In the genomic region with DNA sequence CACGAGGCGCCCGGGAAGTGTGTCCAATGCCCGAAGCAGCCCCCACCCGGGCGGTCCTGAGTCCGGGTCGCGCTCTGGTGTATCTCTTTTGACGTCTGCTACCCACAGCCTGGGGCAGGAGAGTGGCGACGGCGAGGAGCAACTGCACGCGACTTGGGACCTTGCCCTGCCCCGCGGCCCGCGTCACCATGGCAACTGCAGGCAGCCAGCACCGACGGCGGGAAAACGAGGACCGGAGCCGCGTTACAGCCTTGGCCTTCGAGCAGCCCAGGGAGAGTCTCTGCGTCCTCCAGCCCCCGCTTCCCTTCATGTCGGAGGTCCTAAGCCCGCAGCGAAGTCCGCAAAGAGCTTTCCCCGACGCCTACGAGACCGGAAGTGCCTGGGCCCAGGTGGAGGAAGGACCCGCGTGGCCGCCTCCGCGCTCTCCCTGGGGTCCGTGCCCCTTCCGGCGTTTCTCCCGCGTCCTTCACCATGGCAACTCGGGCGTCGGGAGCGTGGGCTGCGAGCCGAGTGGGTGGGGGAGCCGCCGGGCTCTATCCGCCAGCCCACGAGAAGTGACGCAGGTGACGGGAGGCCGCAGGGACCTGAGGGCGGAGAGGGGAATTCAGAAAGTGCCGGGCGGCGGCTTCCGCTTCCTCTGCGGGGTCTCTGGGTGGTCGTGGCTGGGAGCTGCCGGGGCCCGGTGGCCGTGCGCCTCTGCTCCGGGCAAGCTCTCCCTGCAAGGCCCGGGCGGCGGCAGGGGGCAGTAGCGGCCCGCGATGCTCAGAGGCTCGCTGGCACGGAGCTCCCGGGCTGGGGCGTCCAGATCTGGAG, we compare ENCODE assay signal across 8 cellular contexts.
DNase-seq lines count a peak whose midpoint lies in the region; ATAC-seq and TF ChIP-seq lines count a peak whose summit lies in the region.

No MANE protein-coding gene starts in this region.

- peak; percentile 55 for ATAC-seq in CD8-positive, alpha-beta T cell
- ATAC-seq in GM21515 (IDR thresholded peaks at IDR 0.05; ENCODE audit: unreplicated experiment) (peak; percentile 57), GM21367 (IDR thresholded peaks at IDR 0.05; ENCODE audit: unreplicated experiment) (no peak)

- peaks cover 22% of the 10 kb centered on the region for H3K27me3 Mint-ChIP-seq in CD8-positive, alpha-beta T cell (ENCODE audit: low read depth)
- H3K27me3 Mint-ChIP-seq in immature natural killer cell (ENCODE audit: low read depth in 3 of 3): peaks cover 5 to 13% (median 10%) of the 10 kb centered on the region in 3 donors

- 5% methylated on average over 78 of the region's 82 CpGs for WGBS in smooth muscle cell (ENCODE audit: low lambda C conversion rate)

- H3K27ac Mint-ChIP-seq in CD8-positive, alpha-beta T cell: no peak overlapping the region
- H3K27ac Mint-ChIP-seq in immature natural killer cell: no peak overlapping the region

- H3K4me3 Mint-ChIP-seq in CD8-positive, alpha-beta T cell: peak overlapping the region; percentile 79
- peak overlapping the region; percentile 67 to 83 (median 75) for H3K4me3 Mint-ChIP-seq in immature natural killer cell

- no peak for TF ChIP-seq POLR2A in breast epithelium (IDR thresholded peaks at IDR 0.05)

- H3K9me3 ChIP-seq in CD8-positive, alpha-beta T cell (ENCODE audit: low read length): no peaks in the 10 kb centered on the region
- H3K9me3 ChIP-seq in breast epithelium (no peaks in the 10 kb centered on the region), smooth muscle cell (replicated peaks; ENCODE audit: low read depth) (no peaks in the 10 kb centered on the region)

- H3F3A ChIP-seq in smooth muscle cell (ENCODE audit: low read depth): no peaks in the 10 kb centered on the region

- peak; percentile 35 for TF ChIP-seq CTCF in CD8-positive, alpha-beta T cell (IDR thresholded peaks at IDR 0.05)
- TF ChIP-seq CTCF in VCaP (conservative IDR thresholded peaks at IDR 0.05): peak; percentile 97
- TF ChIP-seq CTCF in breast epithelium (IDR thresholded peaks at IDR 0.05): peak in 2 of 3 donors; percentile 64 to 70
- TF ChIP-seq CTCF in smooth muscle cell (IDR thresholded peaks at IDR 0.05; ENCODE audit: borderline replicate concordance, insufficient read depth, poor library complexity, severe bottlenecking): peak; percentile 78

- intact Hi-C loops in CD8-positive, alpha-beta T cell (cut with DNase I, micrococcal nuclease): loop anchor here (5.0 kb wide), 1 partner anchor 245 kb away; no protein-coding TSS in a partner anchor
- intact Hi-C loops in breast epithelium (cut with DNase I; ENCODE audit: low total_unique reads): no loop called here

- no peak overlapping the region for H3K27ac ChIP-seq in CD8-positive, alpha-beta T cell (ENCODE audit: low read depth, low read length)
- H3K27ac ChIP-seq in VCaP: peak overlapping the region; percentile 57; the same call in 1 of the 2 replicates
- no peak overlapping the region for H3K27ac ChIP-seq in breast epithelium
- no peak overlapping the region for H3K27ac ChIP-seq in smooth muscle cell (ENCODE audit: low read depth)

- peak overlapping the region; percentile 54 for H3K9ac ChIP-seq in smooth muscle cell (ENCODE audit: low read depth)

- DNase-seq in CD8-positive, alpha-beta T cell: peak; percentile 20 to 76 (median 33)
- DNase-seq in NAMALWA (ENCODE audit: low spot score) (peak; percentile 60), breast epithelium (ENCODE audit: low spot score in 2 of 2) (peak; percentile 61 to 64), immature natural killer cell (peak; percentile 27 to 36 (median 34)), smooth muscle cell (lab: John Stamatoyannopoulos, UW; ENCODE audit: unreplicated experiment) (peak; percentile 52)

- no peaks in the 10 kb centered on the region for H4K20me1 ChIP-seq in smooth muscle cell (ENCODE audit: low read depth)

- no peaks in the 10 kb centered on the region for H3K27me3 ChIP-seq in CD8-positive, alpha-beta T cell (ENCODE audit: insufficient read depth, low read length)
- H3K27me3 ChIP-seq in breast epithelium: no peaks in the 10 kb centered on the region
- H3K27me3 ChIP-seq in smooth muscle cell (ENCODE audit: low read depth): no peaks in the 10 kb centered on the region

- H3K36me3 Mint-ChIP-seq in CD8-positive, alpha-beta T cell: no peaks in the 10 kb centered on the region
- H3K36me3 Mint-ChIP-seq in immature natural killer cell: no peaks in the 10 kb centered on the region

- no peaks in the 10 kb centered on the region for H3K9me3 Mint-ChIP-seq in CD8-positive, alpha-beta T cell
- H3K9me3 Mint-ChIP-seq in immature natural killer cell: peaks cover 0 to 1% (median 0%) of the 10 kb centered on the region in 6 donors

- peak overlapping the region; percentile 71 for H3K4me3 ChIP-seq in CD8-positive, alpha-beta T cell (ENCODE audit: low read depth, low read length)
- H3K4me3 ChIP-seq in breast epithelium (peak overlapping the region; percentile 39 to 91 (median 67)), smooth muscle cell (peak overlapping the region; percentile 73)

- POLR2A ChIA-PET in CD8-positive, alpha-beta T cell (lab: Charles Lee): no interaction called here

- CTCF ChIA-PET in CD8-positive, alpha-beta T cell (lab: Charles Lee): interaction anchor here (0.7 to 1.6 kb wide), 4 partner anchors 34 to 249 kb away, joined by 3 to 7 read pairs (median 4); no protein-coding TSS in a partner anchor

- no peaks in the 10 kb centered on the region for H3K79me2 ChIP-seq in smooth muscle cell (ENCODE audit: low read depth)

- peak overlapping the region; percentile 98 for H2AFZ ChIP-seq in smooth muscle cell (ENCODE audit: low read depth)

- H3K36me3 ChIP-seq in CD8-positive, alpha-beta T cell (ENCODE audit: insufficient read depth, low read length): no peaks in the 10 kb centered on the region
- H3K36me3 ChIP-seq in breast epithelium (no peaks in the 10 kb centered on the region), smooth muscle cell (ENCODE audit: low read depth) (no peaks in the 10 kb centered on the region)

- peaks cover 6% of the 10 kb centered on the region for H3K4me1 ChIP-seq in CD8-positive, alpha-beta T cell (ENCODE audit: insufficient read depth, low read length)
- H3K4me1 ChIP-seq in breast epithelium (no peaks in the 10 kb centered on the region), smooth muscle cell (ENCODE audit: low read depth) (no peaks in the 10 kb centered on the region)

- H3K4me1 Mint-ChIP-seq in CD8-positive, alpha-beta T cell (ENCODE audit: low read depth): peaks cover 8% of the 10 kb centered on the region
- peaks cover 0 to 5% of the 10 kb centered on the region in 2 donors for H3K4me1 Mint-ChIP-seq in immature natural killer cell

- H3K4me2 ChIP-seq in smooth muscle cell: peak overlapping the region; percentile 89

Comparison
In these comparisons a context has a peak if more than half of its experiments do, and no peak if none do; other contexts are left out.
1. CTCF ChIP-seq: peak in every context shown above with its lines; median percentile 97 in VCaP; 78 in smooth muscle cell; 67 in breast epithelium; 35 in CD8-positive, alpha-beta T cell.